ENCODE assay signal across 10 cellular contexts in genomic region chr5:77973253-77973609, GRCh38.
DNase-seq lines count a peak whose midpoint lies in the region; ATAC-seq and TF ChIP-seq lines count a peak whose summit lies in the region.
"Had no signal": no experiment of that assay in that cellular context is flagged by ENCODE, and none has a peak within 500 bp of the region (broad histone marks: within the 10 kb centered on the region; RNA-seq: fewer than 3 reads in every experiment).

No MANE protein-coding gene starts in this region.

- H2BK15ac ChIP-seq in mesendoderm (replicated peaks; ENCODE audit: low read depth) = no peak overlapping the region

- DNase-seq in A673 (ENCODE audit: low spot score) = peak; percentile 28
- no peak for DNase-seq in mammary epithelial cell
- DNase-seq in mesendoderm = peak; percentile 76
- no peak for DNase-seq in COLO668 (lab: John Stamatoyannopoulos, UW; ENCODE audit: unreplicated experiment)
- DNase-seq: NCI-H1092, occipital lobe had no signal

- H3K27me3 ChIP-seq in A673 (replicated peaks; ENCODE audit: insufficient read depth, low read depth, low read length, poor library complexity) (peaks cover 97% of the 10 kb centered on the region), mammary epithelial cell (ENCODE audit: insufficient read depth, low read length) (peaks cover 6% of the 10 kb centered on the region), mesendoderm (ENCODE audit: insufficient read depth, low read length, poor library complexity) (peaks cover 30% of the 10 kb centered on the region)

- H2BK120ac ChIP-seq in mesendoderm (ENCODE audit: low read depth, low read length) = no peak overlapping the region

- H3K4me2 ChIP-seq in mammary epithelial cell (ENCODE audit: insufficient read depth, low read depth, low read length) (no peak overlapping the region), mesendoderm (ENCODE audit: low read length) (peak overlapping the region; percentile 49)

- 47% methylated on average over 18 of the region's 19 CpGs for WGBS in mammary epithelial cell (ENCODE audit: low coverage, missing lambda C conversion rate)
- WGBS in mesendoderm (ENCODE audit: extremely low coverage, insufficient coverage, low lambda C conversion rate) = no CpG with 5 or more reads among the region's 19 CpGs

- H3K9me3 ChIP-seq in A673 (ENCODE audit: low read depth, low read length, poor library complexity, severe bottlenecking) (no peaks in the 10 kb centered on the region), mammary epithelial cell (replicated peaks; ENCODE audit: insufficient read depth, low read length) (no peaks in the 10 kb centered on the region)

- dilution Hi-C loops in mammary epithelial cell (cut with HindIII; ENCODE audit: low sequenced_read_pairs) = loop anchor here (5.0 kb wide), 1 partner anchor 156 kb away; no protein-coding TSS in a partner anchor

- ATAC-seq in GM19023 (IDR thresholded peaks at IDR 0.05; ENCODE audit: unreplicated experiment) = peak; percentile 21
- ATAC-seq in GM21825 (IDR thresholded peaks at IDR 0.05; ENCODE audit: unreplicated experiment) = no peak
- no peak for ATAC-seq in HG03280 (IDR thresholded peaks at IDR 0.05; ENCODE audit: unreplicated experiment)
- no peak for ATAC-seq in HG03139 (IDR thresholded peaks at IDR 0.05; ENCODE audit: unreplicated experiment)

- H3K79me2 ChIP-seq in mammary epithelial cell (ENCODE audit: insufficient read depth, low read length) (no peaks in the 10 kb centered on the region), mesendoderm (ENCODE audit: control insufficient read depth, insufficient read depth, low read length) (no peaks in the 10 kb centered on the region)

- no peak overlapping the region for H2AK5ac ChIP-seq in mesendoderm (ENCODE audit: low read length)

- H4K8ac ChIP-seq in mesendoderm (ENCODE audit: low read depth, low read length) = no peak overlapping the region

- H4K20me1 ChIP-seq in mammary epithelial cell (ENCODE audit: insufficient read depth, low read length) = no peaks in the 10 kb centered on the region

- no peak overlapping the region for H2BK5ac ChIP-seq in mesendoderm (ENCODE audit: low read length)

- H3K4ac ChIP-seq in mesendoderm (ENCODE audit: low read depth, low read length) = no peak overlapping the region

- H2AFZ ChIP-seq in mammary epithelial cell (ENCODE audit: low read depth, low read length) = peak overlapping the region; percentile 82

- peak overlapping the region; percentile 34 for H3K56ac ChIP-seq in mesendoderm (ENCODE audit: low read length)

- intact Hi-C loops in A673 (cut with micrococcal nuclease; ENCODE audit: unreplicated experiment) (no loop called here), mammary epithelial cell (cut with micrococcal nuclease) (no loop called here)

- peak; percentile 33; the same call in 1 of the 2 replicates for TF ChIP-seq CTCF in A673 (conservative IDR thresholded peaks at IDR 0.05; ENCODE audit: low read depth, low read length)
- TF ChIP-seq CTCF in mammary epithelial cell (conservative IDR thresholded peaks at IDR 0.05 in 1 of 2, IDR thresholded peaks at IDR 0.05 in 1 of 2; ENCODE audit: extremely low read depth in 1 of 2, insufficient read depth in 1 of 2, low read depth in 1 of 2, low read length in 2 of 2) = peak in 1 of 2 donors; percentile 4

- in situ Hi-C loops in mammary epithelial cell (cut with MboI; ENCODE audit: low sequenced_read_pairs in 2 of 2) = no loop called here

- H3K23ac ChIP-seq in mesendoderm (ENCODE audit: low read length) = no peak overlapping the region

- H3K4me3 ChIP-seq in A673 (ENCODE audit: low read depth, low read length, poor library complexity, severe bottlenecking) (no peak overlapping the region), mammary epithelial cell (replicated peaks in 1 of 3; ENCODE audit: insufficient read depth in 1 of 3, low read depth in 2 of 3, low read length in 3 of 3) (no peak overlapping the region), mesendoderm (ENCODE audit: low read length) (no peak overlapping the region)

- peaks cover 13% of the 10 kb centered on the region for H3K4me1 ChIP-seq in A673 (ENCODE audit: insufficient read depth, low read length, poor library complexity, severe bottlenecking)
- H3K4me1 ChIP-seq in mammary epithelial cell (ENCODE audit: insufficient read depth, low read length) = peaks cover 5% of the 10 kb centered on the region
- peaks cover 5% of the 10 kb centered on the region for H3K4me1 ChIP-seq in mesendoderm (ENCODE audit: control insufficient read depth, low read depth, low read length)

- H3K9ac ChIP-seq in mammary epithelial cell (ENCODE audit: insufficient read depth, low read length) = no peak overlapping the region
- no peak overlapping the region for H3K9ac ChIP-seq in mesendoderm (ENCODE audit: low read length)

- POLR2A ChIA-PET in A673 (lab: Charles Lee; ENCODE audit: low non-redundant PET) = no interaction called here

- BruUV-seq in A673 (replicated peaks; lab: Mats Ljungman, UMichigan) (no TSS peak), mammary epithelial cell (replicated peaks; lab: Mats Ljungman, UMichigan) (no TSS peak)

- CTCF ChIA-PET in A673 (lab: Charles Lee) = no interaction called here
- CTCF ChIA-PET in mammary epithelial cell (lab: Charles Lee; ENCODE audit: low non-redundant PET) = no interaction called here

- H3K27ac ChIP-seq in A673 (ENCODE audit: low read depth, low read length, poor library complexity, severe bottlenecking) = no peak overlapping the region
- H3K27ac ChIP-seq in mammary epithelial cell (ENCODE audit: insufficient read depth, low read depth, low read length) = no peak overlapping the region
- H3K27ac ChIP-seq in mesendoderm (ENCODE audit: low read depth, low read length) = no peak overlapping the region

- no peaks in the 10 kb centered on the region for H3K79me1 ChIP-seq in mesendoderm (ENCODE audit: low read length)

- no peak overlapping the region for H4K5ac ChIP-seq in mesendoderm (ENCODE audit: low read length)

- H3K18ac ChIP-seq in mesendoderm (ENCODE audit: low read length) = no peak overlapping the region

- H3K36me3 ChIP-seq in A673 (ENCODE audit: insufficient read depth, low read length, poor library complexity, severe bottlenecking) = no peaks in the 10 kb centered on the region
- H3K36me3 ChIP-seq in mammary epithelial cell (ENCODE audit: insufficient read depth, low read length) = no peaks in the 10 kb centered on the region
- H3K36me3 ChIP-seq in mesendoderm (ENCODE audit: control insufficient read depth, insufficient read depth, low read length) = no peaks in the 10 kb centered on the region

Comparison
In these comparisons a context has a peak if more than half of its experiments do, and no peak if none do; other contexts are left out.
1. DNase-seq: peak in A673 (single experiment) and mesendoderm (single experiment); none in mammary epithelial cell (single experiment) and COLO668 (single experiment).